18 cellular contexts compared by ENCODE assay signal in genomic region chr14:100609941-100610391, GRCh38.
"Had no signal": no experiment of that assay in that cellular context is flagged by ENCODE, and none has a peak within 500 bp of the region (broad histone marks: within the 10 kb centered on the region; RNA-seq: fewer than 3 reads in every experiment).

No MANE protein-coding gene starts in this region.

- H3K9me3 ChIP-seq: left lung, mucosa of descending colon, stomach, thoracic aorta had no signal

- DNase-seq: activated CD4-positive, alpha-beta T cell treated with anti-CD3 and anti-CD28 coated beads, Interleukin-2, amount 50 U/mL, for 4 hours; activated naive CD4-positive, alpha-beta T cell treated with anti-CD3 and anti-CD28 coated beads, Interleukin-2, amount 10 ng/mL, durations not matched to agents 7 days and 5 days; activated naive CD8-positive, alpha-beta T cell treated with anti-CD3 and anti-CD28 coated beads, Interleukin-2, amount 50 U/mL, for 24 hours; anterior cingulate cortex; central memory CD4-positive, alpha-beta T cell; erythroblast; left lung; naive B cell; stimulated activated CD4-positive, alpha-beta T cell treated with anti-CD3 and anti-CD28 coated beads, Interleukin-2, amount 100 ng/mL, for 24 hours; stomach had no signal

- H3K27ac Mint-ChIP-seq: activated naive CD4-positive, alpha-beta T cell treated with anti-CD3 and anti-CD28 coated beads, Interleukin-2, amount 10 ng/mL, durations not matched to agents 7 days and 5 days; activated naive CD8-positive, alpha-beta T cell treated with anti-CD3 and anti-CD28 coated beads, Interleukin-2, amount 50 U/mL, for 24 hours; activated T-helper 2 cell treated with anti-CD3 and anti-CD28 coated beads, Interferon-gamma antibody, Interleukin-2, Interleukin-4, amounts not matched to agents 10 μg/mL and 5 μg/mL and 100 μg/mL, durations not matched to agents 14 hours and 24 hours and 36 hours; brain; memory B cell; naive B cell; T-helper 2 cell treated with Interferon-gamma antibody and Interleukin-4, amounts not matched to agents 5 μg/mL and 100 μg/mL, for 36 hours had no signal

- ATAC-seq: activated naive CD8-positive, alpha-beta T cell treated with anti-CD3 and anti-CD28 coated beads, Interleukin-2, amount 50 U/mL, for 24 hours; left lung; mucosa of descending colon had no signal

- H3K36me3 Mint-ChIP-seq: activated naive CD4-positive, alpha-beta T cell treated with anti-CD3 and anti-CD28 coated beads, Interleukin-2, amount 10 ng/mL, durations not matched to agents 7 days and 5 days; brain; memory B cell; naive B cell had no signal

- H3K4me1 Mint-ChIP-seq: activated naive CD4-positive, alpha-beta T cell treated with anti-CD3 and anti-CD28 coated beads, Interleukin-2, amount 10 ng/mL, durations not matched to agents 7 days and 5 days; activated naive CD8-positive, alpha-beta T cell treated with anti-CD3 and anti-CD28 coated beads, Interleukin-2, amount 50 U/mL, for 24 hours; memory B cell had no signal

- H3K9me3 Mint-ChIP-seq: activated naive CD4-positive, alpha-beta T cell treated with anti-CD3 and anti-CD28 coated beads, Interleukin-2, amount 10 ng/mL, durations not matched to agents 7 days and 5 days; activated naive CD8-positive, alpha-beta T cell treated with anti-CD3 and anti-CD28 coated beads, Interleukin-2, amount 50 U/mL, for 24 hours; activated T-helper 2 cell treated with anti-CD3 and anti-CD28 coated beads, Interferon-gamma antibody, Interleukin-2, Interleukin-4, amounts not matched to agents 10 μg/mL and 5 μg/mL and 100 μg/mL, durations not matched to agents 14 hours and 24 hours and 36 hours; memory B cell; T-helper 2 cell treated with Interferon-gamma antibody and Interleukin-4, amounts not matched to agents 5 μg/mL and 100 μg/mL, for 36 hours had no signal

- H3K27ac ChIP-seq: coronary artery, left lung, parathyroid adenoma, stomach, thoracic aorta had no signal

- H3K4me3 ChIP-seq: coronary artery, left lung, mucosa of descending colon, stomach, thoracic aorta had no signal

- H3K4me1 ChIP-seq: left lung, parathyroid adenoma, stomach had no signal

- H3K4me3 Mint-ChIP-seq: activated naive CD4-positive, alpha-beta T cell treated with anti-CD3 and anti-CD28 coated beads, Interleukin-2, amount 10 ng/mL, durations not matched to agents 7 days and 5 days; activated naive CD8-positive, alpha-beta T cell treated with anti-CD3 and anti-CD28 coated beads, Interleukin-2, amount 50 U/mL, for 24 hours; brain; memory B cell; naive B cell; T-helper 2 cell treated with Interferon-gamma antibody and Interleukin-4, amounts not matched to agents 5 μg/mL and 100 μg/mL, for 36 hours had no signal

- H3K36me3 ChIP-seq: left lung, stomach, thoracic aorta had no signal
